In the genomic region with DNA sequence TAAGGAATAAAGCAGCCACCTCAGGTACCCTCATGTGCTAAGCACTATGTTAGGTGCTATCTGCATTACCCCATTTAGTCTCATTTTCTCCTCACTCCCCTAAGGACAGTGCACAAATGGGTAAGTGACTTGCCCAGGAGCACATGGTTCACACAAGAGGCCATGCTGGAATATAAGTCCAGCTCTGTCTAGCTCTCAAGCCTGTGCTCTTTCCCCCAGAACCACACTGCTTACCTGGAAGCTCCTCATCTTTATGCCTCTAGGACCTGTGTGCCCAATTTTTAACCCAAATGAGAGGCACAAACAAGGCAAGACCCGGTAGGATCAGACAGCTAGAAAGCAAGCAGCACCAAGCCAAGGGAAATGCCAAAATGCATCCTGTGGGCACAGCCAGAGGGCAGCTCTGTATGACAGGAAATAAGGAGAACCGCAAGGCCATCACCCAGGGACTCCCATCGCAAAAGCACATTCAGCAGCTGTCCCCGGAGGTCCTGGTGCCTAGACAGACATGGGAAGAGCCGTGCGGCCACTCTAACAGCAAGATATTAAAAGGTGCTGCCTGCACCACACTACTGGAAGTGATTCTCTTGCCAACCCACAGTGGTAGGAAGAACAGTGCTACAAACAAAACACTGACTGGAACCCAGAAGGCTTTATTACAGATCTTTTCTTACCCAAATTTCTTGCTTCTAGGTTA, we compare ENCODE assay signal across 8 cellular contexts.
A peak's percentile ranks its signal among the peaks of the same experiment; 100 is the strongest.
DNase-seq lines count a peak whose midpoint lies in the region; ATAC-seq, FAIRE-seq and TF ChIP-seq lines count a peak whose summit lies in the region.

No MANE protein-coding gene starts in this region.

- H2BK12ac ChIP-seq in neuronal stem cell (ENCODE audit: low read length) = no peak overlapping the region

- H3K9ac ChIP-seq in GM12878 (ENCODE audit: control insufficient read depth, insufficient read depth, low read length) (no peak overlapping the region), neuronal stem cell (ENCODE audit: low read depth, low read length, poor library complexity) (no peak overlapping the region)

- H3K4me2 ChIP-seq in GM12878 (ENCODE audit: control insufficient read depth, insufficient read depth) (peak overlapping the region; percentile 34; the same call in 1 of the 2 replicates), neuronal stem cell (ENCODE audit: insufficient read depth, low read length, poor library complexity, severe bottlenecking) (no peak overlapping the region), OCI-LY7 (ENCODE audit: low read length) (no peak overlapping the region; the same call in 1 of the 2 replicates)

- ATAC-seq in GM12878 = peak; percentile 41
- ATAC-seq in HG03432 (IDR thresholded peaks at IDR 0.05; ENCODE audit: unreplicated experiment) = no peak
- ATAC-seq in HG03135 (IDR thresholded peaks at IDR 0.05; ENCODE audit: unreplicated experiment) = no peak

- H3K79me1 ChIP-seq in neuronal stem cell (ENCODE audit: low read depth, low read length) = no peaks in the 10 kb centered on the region

- peaks cover 0 to 3% of the 10 kb centered on the region in 2 experiments; a peak in 1 of 4 replicates for H3K36me3 ChIP-seq in GM12878 (ENCODE audit: control insufficient read depth in 2 of 2, insufficient read depth in 2 of 2, low read length in 1 of 2)
- H3K36me3 ChIP-seq in neuronal stem cell (replicated peaks in 1 of 2; ENCODE audit: control insufficient read depth in 2 of 2, insufficient read depth in 2 of 2, low read length in 2 of 2) = no peaks in the 10 kb centered on the region
- no peaks in the 10 kb centered on the region for H3K36me3 ChIP-seq in OCI-LY7 (ENCODE audit: insufficient read depth, low read length)

- H3K27me3 ChIP-seq in GM12878 (replicated peaks in 1 of 2; ENCODE audit: control insufficient read depth in 2 of 2, insufficient read depth in 2 of 2, low read length in 1 of 2) (no peaks in the 10 kb centered on the region), neuronal stem cell (ENCODE audit: control insufficient read depth in 3 of 3, insufficient read depth in 3 of 3, low read depth in 1 of 3, low read length in 3 of 3) (no peaks in the 10 kb centered on the region)

- peaks cover 42% of the 10 kb centered on the region for H3K4me1 ChIP-seq in GM12878 (ENCODE audit: control insufficient read depth, insufficient read depth, low read length)
- H3K4me1 ChIP-seq in neuronal stem cell (ENCODE audit: control insufficient read depth in 2 of 2, insufficient read depth in 1 of 2, low read depth in 1 of 2, low read length in 2 of 2) = peaks cover 1 to 4% of the 10 kb centered on the region in 2 donors
- peaks cover 10% of the 10 kb centered on the region for H3K4me1 ChIP-seq in OCI-LY7 (ENCODE audit: insufficient read depth, low read length, poor library complexity, severe bottlenecking)

- H2BK120ac ChIP-seq in neuronal stem cell (ENCODE audit: low read depth, low read length) = no peak overlapping the region

- H3K23ac ChIP-seq in neuronal stem cell (ENCODE audit: low read depth, low read length, poor library complexity) = no peak overlapping the region

- intact Hi-C loops in GM12878 (cut with micrococcal nuclease; ENCODE audit: unreplicated experiment) (no loop called here), OCI-LY7 (cut with micrococcal nuclease; ENCODE audit: unreplicated experiment) (no loop called here)

- FAIRE-seq in GM12878 (lab: Jason Lieb, UNC) = no peak

- no peak overlapping the region for H2AK5ac ChIP-seq in neuronal stem cell (ENCODE audit: low read depth, low read length)

- RAD21 ChIA-PET in GM12878 (lab: Charles Lee; ENCODE audit: unreplicated experiment) = interaction anchor here (0.9 to 1.7 kb wide), 9 partner anchors 45 to 213 kb away, joined by 3 to 7 read pairs (median 4); no protein-coding TSS in a partner anchor

- H3K9me3 ChIP-seq in GM12878 (replicated peaks; ENCODE audit: control insufficient read depth, insufficient read depth, low read length) (no peaks in the 10 kb centered on the region), neuronal stem cell (replicated peaks in 1 of 2; ENCODE audit: control insufficient read depth in 2 of 2, insufficient read depth in 1 of 2, low read depth in 1 of 2, low read length in 2 of 2) (no peaks in the 10 kb centered on the region), OCI-LY7 (ENCODE audit: low read length) (no peaks in the 10 kb centered on the region)

- H2BK15ac ChIP-seq in neuronal stem cell (ENCODE audit: low read length) = no peak overlapping the region

- no peak for TF ChIP-seq EP300 in GM12878 (IDR thresholded peaks at IDR 0.05; ENCODE audit: borderline replicate concordance in 1 of 2, control insufficient read depth in 1 of 2, low read depth in 2 of 2, low read length in 2 of 2)

- BruUV-seq in GM12878 (replicated peaks; lab: Mats Ljungman, UMichigan) (no TSS peak), OCI-LY7 (replicated peaks; lab: Mats Ljungman, UMichigan) (no TSS peak)

- no peaks in the 10 kb centered on the region for H3K9me2 ChIP-seq in OCI-LY7 (ENCODE audit: insufficient read depth, low read length)

- H3K4me3 ChIP-seq in GM12878 (no peak overlapping the region), neuronal stem cell (ENCODE audit: low read length in 2 of 2) (peak overlapping the region in 1 of 2 donors; percentile 32), OCI-LY7 (ENCODE audit: low read depth, low read length, poor library complexity, severe bottlenecking) (no peak overlapping the region)

- in situ Hi-C loops in GM12878 (cut with MboI) = no loop called here

- no peak overlapping the region; the same call in 1 of the 2 replicates for H3K27ac ChIP-seq in GM12878 (ENCODE audit: control insufficient read depth, insufficient read depth)
- H3K27ac ChIP-seq in neuronal stem cell (replicated peaks; ENCODE audit: low read length) = no peak overlapping the region
- H3K27ac ChIP-seq in OCI-LY7 (ENCODE audit: low read depth, low read length, poor library complexity, severe bottlenecking) = no peak overlapping the region

- H4K8ac ChIP-seq in neuronal stem cell (ENCODE audit: low read depth, low read length) = no peak overlapping the region

- POLR2A ChIA-PET in GM12878 (lab: Charles Lee) (interaction anchor here (0.8 to 1.9 kb wide), 4 partner anchors 24 to 86 kb away, joined by 3 to 7 read pairs (median 5); no protein-coding TSS in a partner anchor), OCI-LY7 (lab: Charles Lee) (interaction anchor here (0.6 to 0.7 kb wide), 2 partner anchors 19 to 80 kb away, joined by 3 read pairs; no protein-coding TSS in a partner anchor)

- 74% methylated on average over 6 of the region's 6 CpGs for WGBS in GM12878 (ENCODE audit: insufficient coverage, insufficient replicate concordance, low lambda C conversion rate, missing lambda C conversion rate)
- no CpG with 5 or more reads among the region's 6 CpGs for WGBS in neuronal stem cell (ENCODE audit: extremely low coverage in 2 of 2, insufficient read length in 2 of 2, insufficient replicate concordance in 1 of 2), 2 donors

- DNase-seq in EL (peak; percentile 45), NOMO-1 treated with DMSO at 0.1 percent for 48 hours (lab: John Stamatoyannopoulos, UW; ENCODE audit: unreplicated experiment) (peak; percentile 56), GM12878 (ENCODE audit: low read depth, low spot score) (no peak), neuronal stem cell (ENCODE audit: low spot score) (no peak), hepatic stellate cell (ENCODE audit: low spot score) (no peak), OCI-LY7 (ENCODE audit: low spot score) (no peak)

- no peak overlapping the region for H3K18ac ChIP-seq in neuronal stem cell (ENCODE audit: low read length)

- H4K20me1 ChIP-seq in GM12878 (ENCODE audit: control insufficient read depth, insufficient read depth) = no peaks in the 10 kb centered on the region
- H4K20me1 ChIP-seq in OCI-LY7 (ENCODE audit: insufficient read depth, low read length) = no peaks in the 10 kb centered on the region

- no peak overlapping the region for H2BK5ac ChIP-seq in neuronal stem cell (ENCODE audit: low read length)

- H3K79me2 ChIP-seq in GM12878 (ENCODE audit: control insufficient read depth, insufficient read depth, low read length) = no peaks in the 10 kb centered on the region
- H3K79me2 ChIP-seq in OCI-LY7 (ENCODE audit: insufficient read depth, low read depth, low read length) = no peaks in the 10 kb centered on the region

- H4K91ac ChIP-seq in neuronal stem cell (ENCODE audit: low read depth, low read length, poor library complexity) = no peak overlapping the region

- TF ChIP-seq POLR2A in GM12878 (IDR thresholded peaks at IDR 0.05; ENCODE audit: low read depth, low read length) = no peak

- TF ChIP-seq CTCF in GM12878 (IDR thresholded peaks at IDR 0.05 in 2 of 3, conservative IDR thresholded peaks at IDR 0.05 in 1 of 3; ENCODE audit: control insufficient read depth in 2 of 3, extremely low read depth in 1 of 3, insufficient read depth in 1 of 3, low read depth in 3 of 3, low read length in 3 of 3) (no peak), OCI-LY7 (conservative IDR thresholded peaks at IDR 0.05; ENCODE audit: low read length) (no peak)

- CTCF ChIA-PET in GM12878 (lab: Yijun Ruan, JAX) (interaction anchor here (0.8 to 2.4 kb wide), 5 partner anchors 23 to 206 kb away, joined by 3 to 11 read pairs (median 4); a partner anchor contains a TSS), OCI-LY7 (lab: Charles Lee; ENCODE audit: unreplicated experiment) (no interaction called here)

- SMC1A ChIA-PET in GM12878 (lab: Charles Lee; ENCODE audit: uncharacterized antibody, unreplicated experiment) = interaction anchor here (0.8 to 3.5 kb wide), 14 partner anchors 15 to 206 kb away, joined by 3 to 24 read pairs (median 5); a partner anchor contains a TSS

- no peak overlapping the region for H3K4ac ChIP-seq in neuronal stem cell (ENCODE audit: low read length)

- no peak for TF ChIP-seq RAD21 in GM12878 (IDR thresholded peaks at IDR 0.05; ENCODE audit: insufficient read depth, low read depth, low read length)

- H3K14ac ChIP-seq in neuronal stem cell (ENCODE audit: low read length) = no peak overlapping the region

- H2AFZ ChIP-seq in GM12878 (ENCODE audit: control insufficient read depth, low read depth, low read length) (peak overlapping the region; percentile 32; the same call in 1 of the 2 replicates), neuronal stem cell (ENCODE audit: low read length) (peak overlapping the region; percentile 46), OCI-LY7 (ENCODE audit: low read length) (no peak overlapping the region)

TF ChIP-seq in GM12878, 131 proteins besides CTCF, POLR2A, EP300 and RAD21 (continues in another document):
- TF ChIP-seq CBX3 (IDR thresholded peaks at IDR 0.05; ENCODE audit: borderline replicate concordance, low read depth) = no peak
- TF ChIP-seq CBX5 (IDR thresholded peaks at IDR 0.05; ENCODE audit: low read depth) = no peak
- no peak for TF ChIP-seq HCFC1 (IDR thresholded peaks at IDR 0.05; ENCODE audit: low read length)
- no peak for TF ChIP-seq ZNF622 (IDR thresholded peaks at IDR 0.05)

Comparison
In these comparisons a context has a peak if more than half of its experiments do, and no peak if none do; other contexts are left out.
1. DNase-seq: peak in EL (single experiment) and NOMO-1 treated with DMSO at 0.1 percent for 48 hours (single experiment); none in GM12878 (single experiment), neuronal stem cell (single experiment), hepatic stellate cell (single experiment) and OCI-LY7 (single experiment).